Comparison of ENCODE assay signal across 1 cellular context in genomic region chr4:4541661-4542570, GRCh38.
TF ChIP-seq lines count a peak whose summit lies in the region.

STX18 (minus strand) TSS chr4:4542048; CDS start chr4:4541964, 84 bp downstream.

TF ChIP-seq in HepG2, 621 proteins besides CTCF, POLR2A, EP300 and RAD21 (continued from another document and continues in another):
- peak; percentile 95 for TF ChIP-seq MEIS1 (CRISPR knock-in tag; IDR thresholded peaks at IDR 0.05; ENCODE audit: borderline replicate concordance)
- peak; percentile 97 for TF ChIP-seq RXRA (CRISPR knock-in tag; IDR thresholded peaks at IDR 0.05)
- peak in 1 of 2 experiments; percentile 85; a peak in 2 of 4 replicates for TF ChIP-seq ATF4 (CRISPR knock-in tag; IDR thresholded peaks at IDR 0.05)
- peak; percentile 100 for TF ChIP-seq HDAC1 (CRISPR knock-in tag; IDR thresholded peaks at IDR 0.05)
- TF ChIP-seq ZNF572 (CRISPR knock-in tag; IDR thresholded peaks at IDR 0.05), result peak; percentile 93; the same call in 1 of the 2 replicates
- peak; percentile 99 for TF ChIP-seq HOXA3 (CRISPR knock-in tag; IDR thresholded peaks at IDR 0.05)
- TF ChIP-seq MED8 (CRISPR knock-in tag; IDR thresholded peaks at IDR 0.05; ENCODE audit: insufficient replicate concordance), result peak; percentile 88
- TF ChIP-seq KMT2B (CRISPR knock-in tag; IDR thresholded peaks at IDR 0.05), result peak; percentile 100
- TF ChIP-seq ARNT2 (CRISPR knock-in tag; IDR thresholded peaks at IDR 0.05; ENCODE audit: low read depth), result peak; percentile 95
- TF ChIP-seq GMEB2 (CRISPR knock-in tag; IDR thresholded peaks at IDR 0.05; ENCODE audit: low read depth), result peak; percentile 80
- TF ChIP-seq MYC (CRISPR knock-in tag; IDR thresholded peaks at IDR 0.05; ENCODE audit: borderline replicate concordance), result peak; percentile 98
- TF ChIP-seq ZNF350 (CRISPR knock-in tag; IDR thresholded peaks at IDR 0.05; ENCODE audit: borderline replicate concordance, low read depth), result peak; percentile 99
- TF ChIP-seq ZNF569 (CRISPR knock-in tag; IDR thresholded peaks at IDR 0.05; ENCODE audit: borderline replicate concordance), result peak; percentile 99; the same call in 1 of the 2 replicates
- peak; percentile 67; the same call in 1 of the 2 replicates for TF ChIP-seq ZFP37 (CRISPR knock-in tag; IDR thresholded peaks at IDR 0.05; ENCODE audit: borderline replicate concordance)
- TF ChIP-seq ZEB1 (IDR thresholded peaks at IDR 0.05; ENCODE audit: insufficient replicate concordance, low read depth), result peak; percentile 99
- peak; percentile 99 for TF ChIP-seq ZNF414 (CRISPR knock-in tag; IDR thresholded peaks at IDR 0.05)
- peak; percentile 84 for TF ChIP-seq BCL6 (CRISPR knock-in tag; IDR thresholded peaks at IDR 0.05)
- TF ChIP-seq MXD1 (CRISPR knock-in tag; IDR thresholded peaks at IDR 0.05), result peak; percentile 97
- peak; percentile 77; the same call in 1 of the 2 replicates for TF ChIP-seq MTF2 (CRISPR knock-in tag; IDR thresholded peaks at IDR 0.05; ENCODE audit: borderline replicate concordance)
- peak; percentile 97; the same call in 1 of the 2 replicates for TF ChIP-seq PCBP1 (IDR thresholded peaks at IDR 0.05; ENCODE audit: borderline replicate concordance, low read depth, low read length)
- TF ChIP-seq NR2C2 (CRISPR knock-in tag; IDR thresholded peaks at IDR 0.05; ENCODE audit: borderline replicate concordance), result peak; percentile 98
- peak; percentile 98 for TF ChIP-seq RBM39 (IDR thresholded peaks at IDR 0.05; ENCODE audit: low read depth, low read length, poor library complexity, severe bottlenecking)
- TF ChIP-seq HNF1A (IDR thresholded peaks at IDR 0.05; ENCODE audit: low read depth), result peak; percentile 35; the same call in 1 of the 2 replicates
- peak; percentile 84 for TF ChIP-seq HNF1A (CRISPR knock-in tag; IDR thresholded peaks at IDR 0.05; ENCODE audit: borderline replicate concordance)
- peak; percentile 91 for TF ChIP-seq ATAD3A (CRISPR knock-in tag; IDR thresholded peaks at IDR 0.05)
- 0 out of 2 replicates have a peak, but pooled peaks have one; percentile 44 for TF ChIP-seq SETDB1 (CRISPR knock-in tag; IDR thresholded peaks at IDR 0.05; ENCODE audit: borderline replicate concordance)
- TF ChIP-seq ARID4A (CRISPR knock-in tag; IDR thresholded peaks at IDR 0.05; ENCODE audit: borderline replicate concordance), result peak; percentile 99
- TF ChIP-seq MIER3 (CRISPR knock-in tag; IDR thresholded peaks at IDR 0.05; ENCODE audit: borderline replicate concordance), result peak; percentile 99
- peak; percentile 84; the same call in 1 of the 2 replicates for TF ChIP-seq ZNF703 (CRISPR knock-in tag; IDR thresholded peaks at IDR 0.05; ENCODE audit: borderline replicate concordance)
- peak; percentile 98 for TF ChIP-seq ASH2L (IDR thresholded peaks at IDR 0.05; ENCODE audit: insufficient read length, low read depth, low read length)
- TF ChIP-seq ZSCAN9 (CRISPR knock-in tag; IDR thresholded peaks at IDR 0.05; ENCODE audit: borderline replicate concordance), result peak; percentile 95
- peak; percentile 92 for TF ChIP-seq E2F5 (CRISPR knock-in tag; conservative IDR thresholded peaks at IDR 0.05)
- TF ChIP-seq SNAPC5 (CRISPR knock-in tag; IDR thresholded peaks at IDR 0.05; ENCODE audit: borderline replicate concordance), result 0 out of 2 replicates have a peak, but pooled peaks have one; percentile 30
- TF ChIP-seq MTF1 (CRISPR knock-in tag; IDR thresholded peaks at IDR 0.05), result peak; percentile 87; the same call in 1 of the 2 replicates
- TF ChIP-seq CENPX (CRISPR knock-in tag; IDR thresholded peaks at IDR 0.05), result no peak
- TF ChIP-seq PHF21A (CRISPR knock-in tag; IDR thresholded peaks at IDR 0.05), result peak; percentile 81
- TF ChIP-seq EZH2 (conservative IDR thresholded peaks at IDR 0.05; ENCODE audit: low read depth, low read length), result no peak
- TF ChIP-seq PRPF4 (IDR thresholded peaks at IDR 0.05; ENCODE audit: low read depth, low read length, poor library complexity, severe bottlenecking), result no peak
- TF ChIP-seq HNRNPUL1 (IDR thresholded peaks at IDR 0.05; ENCODE audit: low read depth, low read length), result peak; percentile 90
- peak; percentile 72 for TF ChIP-seq SP2 (CRISPR knock-in tag; IDR thresholded peaks at IDR 0.05)
- peak; percentile 87; the same call in 1 of the 2 replicates for TF ChIP-seq MAZ (IDR thresholded peaks at IDR 0.05; ENCODE audit: borderline replicate concordance, low read depth, low read length)
- peak; percentile 92 for TF ChIP-seq MAZ (CRISPR knock-in tag; IDR thresholded peaks at IDR 0.05; ENCODE audit: low read depth)
- TF ChIP-seq CREBL2 (CRISPR knock-in tag; IDR thresholded peaks at IDR 0.05; ENCODE audit: borderline replicate concordance), result no peak
- no peak for TF ChIP-seq CENPBD1 (CRISPR knock-in tag; IDR thresholded peaks at IDR 0.05; ENCODE audit: borderline replicate concordance, low read depth)
- TF ChIP-seq ZNF747 (CRISPR knock-in tag; IDR thresholded peaks at IDR 0.05; ENCODE audit: borderline replicate concordance), result peak; percentile 99
- TF ChIP-seq HIVEP1 (CRISPR knock-in tag; IDR thresholded peaks at IDR 0.05), result peak; percentile 96
- TF ChIP-seq ZNF547 (CRISPR knock-in tag; IDR thresholded peaks at IDR 0.05), result peak; percentile 98
- TF ChIP-seq ZC3H4 (CRISPR knock-in tag; IDR thresholded peaks at IDR 0.05; ENCODE audit: borderline replicate concordance), result no peak
- TF ChIP-seq ZHX1 (CRISPR knock-in tag; IDR thresholded peaks at IDR 0.05; ENCODE audit: low read depth), result peak; percentile 94
- peak; percentile 93 for TF ChIP-seq POLR2G (IDR thresholded peaks at IDR 0.05; ENCODE audit: low read depth, low read length)
- TF ChIP-seq CBFB (CRISPR knock-in tag; IDR thresholded peaks at IDR 0.05), result peak; percentile 98
